ENCODE assay signal across 18 cellular contexts in genomic region chr2:28591711-28592365, GRCh38.
"Had no signal": no experiment of that assay in that cellular context is flagged by ENCODE, and none has a peak within 500 bp of the region (broad histone marks: within the 10 kb centered on the region; RNA-seq: fewer than 3 reads in every experiment).

No MANE protein-coding gene starts in this region.

- H3K9me3 Mint-ChIP-seq: naive thymus-derived CD4-positive, alpha-beta T cell; nephron progenitor cell; stimulated activated memory B cell treated with anti-CD40 and anti-IgM and Interleukin-4, amounts not matched to agents 10 μg/mL and 1 μg/mL and 100 μg/mL, for 72 hours; stimulated activated naive CD8-positive, alpha-beta T cell treated with anti-CD3 and anti-CD28 coated beads, Interleukin-15, Interleukin-2, amounts not matched to agents 100 ng/mL and 50 ng/mL, for 24 hours had no signal

- H3K4me3 Mint-ChIP-seq: nephron progenitor cell; stimulated activated memory B cell treated with anti-CD40 and anti-IgM and Interleukin-4, amounts not matched to agents 10 μg/mL and 1 μg/mL and 100 μg/mL, for 72 hours; stimulated activated naive CD8-positive, alpha-beta T cell treated with anti-CD3 and anti-CD28 coated beads, Interleukin-15, Interleukin-2, amounts not matched to agents 100 ng/mL and 50 ng/mL, for 24 hours had no signal

- H3K27ac ChIP-seq: dorsolateral prefrontal cortex, hepatocyte, neutrophil, tibial artery had no signal

- H3K4me2 ChIP-seq: hepatocyte had no signal

- H3K27me3 Mint-ChIP-seq: naive thymus-derived CD4-positive, alpha-beta T cell; stimulated activated naive CD8-positive, alpha-beta T cell treated with anti-CD3 and anti-CD28 coated beads, Interleukin-15, Interleukin-2, amounts not matched to agents 100 ng/mL and 50 ng/mL, for 24 hours had no signal

- H3K4me3 ChIP-seq: dorsolateral prefrontal cortex, hepatocyte, lung, tibial artery had no signal

- H3K27me3 ChIP-seq: dorsolateral prefrontal cortex, hepatocyte, neutrophil, tibial artery had no signal

- H3K9me3 ChIP-seq: neutrophil, tibial artery had no signal

- FAIRE-seq: colon, small intestine had no signal

- H3K27ac Mint-ChIP-seq: nephron progenitor cell; stimulated activated memory B cell treated with anti-CD40 and anti-IgM and Interleukin-4, amounts not matched to agents 10 μg/mL and 1 μg/mL and 100 μg/mL, for 72 hours; stimulated activated naive CD8-positive, alpha-beta T cell treated with anti-CD3 and anti-CD28 coated beads, Interleukin-15, Interleukin-2, amounts not matched to agents 100 ng/mL and 50 ng/mL, for 24 hours had no signal

- H2AFZ ChIP-seq: hepatocyte had no signal

- H3K36me3 ChIP-seq: tibial artery had no signal

- H3K36me3 Mint-ChIP-seq: stimulated activated memory B cell treated with anti-CD40 and anti-IgM and Interleukin-4, amounts not matched to agents 10 μg/mL and 1 μg/mL and 100 μg/mL, for 72 hours had no signal

- DNase-seq: dorsolateral prefrontal cortex; effector CD8-positive, alpha-beta T cell; foreskin melanocyte; left colon; left ventricle myocardium superior; mesendoderm; naive thymus-derived CD4-positive, alpha-beta T cell; nephron progenitor cell; small intestine; stimulated activated CD4-positive, alpha-beta T cell treated with anti-CD3 and anti-CD28 coated beads, Interleukin-4, amount 100 ng/mL, for 1 hour; stimulated activated CD8-positive, alpha-beta memory T cell treated with anti-CD3 and anti-CD28 coated beads, Interleukin-4, amount 100 ng/mL, for 48 hours; tibial artery had no signal

- ATAC-seq: left colon; left ventricle myocardium superior; naive thymus-derived CD4-positive, alpha-beta T cell; stimulated activated memory B cell treated with anti-CD40 and anti-IgM and Interleukin-4, amounts not matched to agents 10 μg/mL and 1 μg/mL and 100 μg/mL, for 72 hours had no signal
